25 cellular contexts compared by ENCODE assay signal in genomic region chr14:25015761-25016160, GRCh38.
"Had no signal": no experiment of that assay in that cellular context is flagged by ENCODE, and none has a peak within 500 bp of the region (broad histone marks: within the 10 kb centered on the region; RNA-seq: fewer than 3 reads in every experiment).

No MANE protein-coding gene starts in this region.

- H3K4me1 ChIP-seq: esophagus squamous epithelium, gastrocnemius medialis, left lung, lower lobe of right lung had no signal

- H3K36me3 ChIP-seq: colonic mucosa, esophagus squamous epithelium, gastrocnemius medialis, heart right ventricle, left lung, lower lobe of right lung had no signal

- ATAC-seq: effector memory CD8-positive, alpha-beta T cell; esophagus mucosa; gastrocnemius medialis; heart right ventricle; left cardiac atrium; left lung; left ventricle myocardium superior; lower lobe of right lung; mucosa of descending colon had no signal

- H3K9me3 ChIP-seq: colonic mucosa, esophagus squamous epithelium, gastrocnemius medialis, heart right ventricle, left lung, lower lobe of right lung, mucosa of descending colon had no signal

- H3K4me3 ChIP-seq: colonic mucosa, esophagus squamous epithelium, gastrocnemius medialis, heart right ventricle, left lung, lower lobe of right lung, mucosa of descending colon had no signal

- H3K27me3 ChIP-seq: colonic mucosa, esophagus squamous epithelium, gastrocnemius medialis, heart right ventricle, left lung had no signal

- FAIRE-seq: endometrium, islet of Langerhans, keratinocyte had no signal

- H3K27ac ChIP-seq: colonic mucosa, epithelial cell of prostate, esophagus squamous epithelium, gastrocnemius medialis, heart right ventricle, left lung, lower lobe of right lung had no signal

- DNase-seq: colonic mucosa; cortex of kidney; effector CD8-positive, alpha-beta T cell; effector memory CD8-positive, alpha-beta T cell; endodermal cell; erythroblast; esophagus squamous epithelium; foreskin fibroblast; foreskin melanocyte; gastrocnemius medialis; glutamatergic neuron; head of caudate nucleus; heart right ventricle; hippocampal formation; left cardiac atrium; left lung; left ventricle myocardium superior; lower lobe of right lung; mesenchymal stem cell; mucosa of descending colon had no signal
